ENCODE assay signal across 20 cellular contexts in genomic region chr16:76214856-76215255, GRCh38.
DNase-seq lines count a peak whose midpoint lies in the region; ATAC-seq and TF ChIP-seq lines count a peak whose summit lies in the region.
"Had no signal": no experiment of that assay in that cellular context is flagged by ENCODE, and none has a peak within 500 bp of the region (broad histone marks: within the 10 kb centered on the region; RNA-seq: fewer than 3 reads in every experiment).

No MANE protein-coding gene starts in this region.

- H3K36me3 ChIP-seq in neural progenitor cell, result no peaks in the 10 kb centered on the region
- H3K36me3 ChIP-seq: BLaER1 had no signal

- H3K9ac ChIP-seq in neural progenitor cell, result no peak overlapping the region
- H3K9ac ChIP-seq: BLaER1 had no signal

- peak; percentile 53 for DNase-seq in ELF-1 (ENCODE audit: low read depth, low spot score)
- DNase-seq in WTC11 (ENCODE audit: low spot score), result no peak
- DNase-seq in foreskin melanocyte, result peak; percentile 60
- no peak for DNase-seq in neural progenitor cell (ENCODE audit: low spot score)
- DNase-seq in Right ventricle myocardium superior, result no peak
- no peak for DNase-seq in activated CD4-positive, alpha-beta T cell treated with anti-CD3 and anti-CD28 coated beads, Interleukin-2, amount 50 U/mL, for 1 hour
- DNase-seq in omental fat pad (ENCODE audit: low spot score), result no peak
- DNase-seq: Caco-2; CD4-positive, CD25-positive, alpha-beta regulatory T cell; CD8-positive, alpha-beta T cell; DMS79; EL; GF-D8; H9 had no signal

- H3K27ac ChIP-seq in neural progenitor cell, result no peak overlapping the region
- H3K27ac ChIP-seq: 22Rv1, BLaER1, C4-2B had no signal

- no peaks in the 10 kb centered on the region for H4K20me1 ChIP-seq in neural progenitor cell (ENCODE audit: low read depth)
- H4K20me1 ChIP-seq: BLaER1 had no signal

- H3K4me2 ChIP-seq in neural progenitor cell, result no peak overlapping the region
- H3K4me2 ChIP-seq: BLaER1 had no signal

- ATAC-seq in WTC11 (0 out of 2 replicates have a peak, but pooled peaks have one; percentile 22), Right ventricle myocardium superior (ENCODE audit: poor library complexity) (no peak), GM19023 (IDR thresholded peaks at IDR 0.05; ENCODE audit: unreplicated experiment) (no peak), omental fat pad (ENCODE audit: low FRiP score) (no peak)
- ATAC-seq: CD8-positive, alpha-beta T cell; HCT116 had no signal

- H3K9me3 Mint-ChIP-seq in WTC11 (peaks cover 51% of the 10 kb centered on the region), neural progenitor cell (peaks cover 5% of the 10 kb centered on the region)

- H3K4me1 ChIP-seq in neural progenitor cell, result peaks cover 3% of the 10 kb centered on the region
- H3K4me1 ChIP-seq: BLaER1, Caco-2 had no signal

- no peaks in the 10 kb centered on the region for H3F3A ChIP-seq in neural progenitor cell (ENCODE audit: low read depth)

- H3K9me3 ChIP-seq in neural progenitor cell (ENCODE audit: low read depth), result no peaks in the 10 kb centered on the region
- H3K9me3 ChIP-seq: BLaER1 had no signal

- H3K36me3 Mint-ChIP-seq in WTC11 (peaks cover 41% of the 10 kb centered on the region), neural progenitor cell (no peaks in the 10 kb centered on the region)
- H3K36me3 Mint-ChIP-seq: CD4-positive, CD25-positive, alpha-beta regulatory T cell; CD8-positive, alpha-beta T cell had no signal

- H2AFZ ChIP-seq in neural progenitor cell (replicated peaks), result peak overlapping the region; percentile 22

- TF ChIP-seq CTCF in WTC11 (IDR thresholded peaks at IDR 0.05), result no peak
- no peak for TF ChIP-seq CTCF in neural progenitor cell (IDR thresholded peaks at IDR 0.05)
- no peak for TF ChIP-seq CTCF in omental fat pad (IDR thresholded peaks at IDR 0.05)

- no peaks in the 10 kb centered on the region for H3K79me2 ChIP-seq in neural progenitor cell (ENCODE audit: low read depth)

- H3K4me1 Mint-ChIP-seq in WTC11 (peaks cover 9% of the 10 kb centered on the region), neural progenitor cell (no peaks in the 10 kb centered on the region)
- H3K4me1 Mint-ChIP-seq: B cell; CD4-positive, CD25-positive, alpha-beta regulatory T cell had no signal

- H3K27me3 Mint-ChIP-seq in WTC11 (ENCODE audit: low read depth), result peaks cover 61% of the 10 kb centered on the region
- H3K27me3 Mint-ChIP-seq in neural progenitor cell (ENCODE audit: insufficient read depth, low read depth), result peaks cover 3% of the 10 kb centered on the region
- H3K27me3 Mint-ChIP-seq: B cell; CD4-positive, CD25-positive, alpha-beta regulatory T cell had no signal

- CTCF ChIA-PET in WTC11 (lab: Charles Lee), result interaction anchor here (0.6 to 0.9 kb wide), 3 partner anchors 107 to 583 kb away, joined by 3 read pairs; no protein-coding TSS in a partner anchor

- H3K27me3 ChIP-seq in neural progenitor cell, result no peaks in the 10 kb centered on the region
- H3K27me3 ChIP-seq: BLaER1 had no signal

- intact Hi-C loops in Right ventricle myocardium superior (cut with DNase I), result no loop called here

- POLR2A ChIA-PET in WTC11 (lab: Charles Lee), result no interaction called here

- H3K27ac Mint-ChIP-seq in WTC11, result no peak overlapping the region
- H3K27ac Mint-ChIP-seq in neural progenitor cell, result no peak overlapping the region
- H3K27ac Mint-ChIP-seq: B cell; CD4-positive, CD25-positive, alpha-beta regulatory T cell; CD8-positive, alpha-beta T cell; H9 had no signal

- no peak overlapping the region for H3K4me3 ChIP-seq in neural progenitor cell
- H3K4me3 ChIP-seq: BLaER1 had no signal

- H3K4me3 Mint-ChIP-seq in WTC11, result no peak overlapping the region
- H3K4me3 Mint-ChIP-seq in neural progenitor cell, result no peak overlapping the region
- H3K4me3 Mint-ChIP-seq: B cell; CD4-positive, CD25-positive, alpha-beta regulatory T cell; CD8-positive, alpha-beta T cell; H9 had no signal

TF ChIP-seq in WTC11, 78 proteins besides CTCF, POLR2A, EP300 and RAD21:
- TF ChIP-seq FOXP1 (CRISPR knock-in tag; IDR thresholded peaks at IDR 0.05; ENCODE audit: borderline replicate concordance), result no peak
- TF ChIP-seq NFYB (CRISPR knock-in tag; conservative IDR thresholded peaks at IDR 0.05; ENCODE audit: low read depth), result no peak
- TF ChIP-seq SOX15 (CRISPR knock-in tag; IDR thresholded peaks at IDR 0.05), result no peak
- TF ChIP-seq PRDM15 (CRISPR knock-in tag; IDR thresholded peaks at IDR 0.05), result no peak
- TF ChIP-seq FOXP4 (CRISPR knock-in tag; IDR thresholded peaks at IDR 0.05), result no peak

Comparison
In these comparisons a context has a peak if more than half of its experiments do, and no peak if none do; other contexts are left out.
1. DNase-seq: peak in ELF-1 (single experiment) and foreskin melanocyte (single experiment); none in WTC11 (single experiment), neural progenitor cell (single experiment), Right ventricle myocardium superior (single experiment), activated CD4-positive, alpha-beta T cell treated with anti-CD3 and anti-CD28 coated beads, Interleukin-2, amount 50 U/mL, for 1 hour (single experiment) and omental fat pad (single experiment).